Comparison of ENCODE assay signal across 31 cellular contexts in genomic region chrX:31591355-31591754, GRCh38.
"Had no signal": no experiment of that assay in that cellular context is flagged by ENCODE, and none has a peak within 500 bp of the region (broad histone marks: within the 10 kb centered on the region; RNA-seq: fewer than 3 reads in every experiment).

No MANE protein-coding gene starts in this region.

- ATAC-seq: activated CD8-positive, alpha-beta T cell treated with anti-CD3 and anti-CD28 coated beads for 36 hours; activated T-cell treated with anti-CD3 and anti-CD28 coated beads, Interleukin-2, amount 50 U/mL, for 72 hours; activated T-helper 17 cell treated with anti-CD3 and anti-CD28 coated beads, Interleukin-2, amount 50 U/mL, for 72 hours; body of pancreas; PC-3 had no signal

- H3K9me3 ChIP-seq: ascending aorta, body of pancreas, breast epithelium, Peyer's patch had no signal

- H3K9ac ChIP-seq: KMS-11 had no signal

- H3K4me3 ChIP-seq: ascending aorta, body of pancreas, breast epithelium, Peyer's patch had no signal

- FAIRE-seq: TTC549 had no signal

- H3K27me3 ChIP-seq: ascending aorta, body of pancreas, Peyer's patch had no signal

- H3K27ac ChIP-seq: ascending aorta, body of pancreas, breast epithelium, KMS-11, Peyer's patch had no signal

- DNase-seq: activated CD4-positive, alpha-beta T cell treated with anti-CD3 and anti-CD28 coated beads, Interleukin-2, amount 10 ng/mL, durations not matched to agents 24 days and 14 days; activated CD4-positive, alpha-beta T cell treated with anti-CD3 and anti-CD28 coated beads, Interleukin-2, amount 50 U/mL, for 4 hours; activated CD8-positive, alpha-beta T cell treated with anti-CD3 and anti-CD28 coated beads for 36 hours; activated effector memory CD4-positive, alpha-beta T cell treated with anti-CD3 and anti-CD28 coated beads, Interleukin-2, amount 50 U/mL, for 16 hours; activated naive CD4-positive, alpha-beta T cell; activated naive CD4-positive, alpha-beta T cell treated with anti-CD3 and anti-CD28 coated beads, Interleukin-2, amount 50 U/mL, for 16 hours; activated naive CD8-positive, alpha-beta T cell treated with anti-CD3 and anti-CD28 coated beads for 36 hours; activated T-cell treated with anti-CD3 and anti-CD28 coated beads, Interleukin-2, amount 50 U/mL, for 1 hour; activated T-cell treated with anti-CD3 and anti-CD28 coated beads, Interleukin-2, amount 50 U/mL, for 72 hours; amygdala; body of pancreas; MM.1S; MV-4-11; NCI-H1092; NCI-H1436 treated with DMSO at 0.1 percent for 48 hours; NCI-H1694 treated with DMSO at 0.1 percent for 48 hours; NCI-H2029; NCI-H510A; NCI-H526; NCI-H748 treated with DMSO at 0.1 percent for 48 hours; NK-92 treated with Interleukin-12 subunit alpha and Interleukin-12 subunit beta, amount 100 ng/mL, for 24 hours; Peyer's patch; RPMI8226; SHP77 treated with DMSO at 0.1 percent for 48 hours; T1000 had no signal

- H3K36me3 ChIP-seq: ascending aorta, breast epithelium, Peyer's patch had no signal

- H3K4me1 ChIP-seq: ascending aorta, body of pancreas, breast epithelium, Peyer's patch had no signal
